ENCODE assay signal across 1 cellular context in the genomic region with DNA sequence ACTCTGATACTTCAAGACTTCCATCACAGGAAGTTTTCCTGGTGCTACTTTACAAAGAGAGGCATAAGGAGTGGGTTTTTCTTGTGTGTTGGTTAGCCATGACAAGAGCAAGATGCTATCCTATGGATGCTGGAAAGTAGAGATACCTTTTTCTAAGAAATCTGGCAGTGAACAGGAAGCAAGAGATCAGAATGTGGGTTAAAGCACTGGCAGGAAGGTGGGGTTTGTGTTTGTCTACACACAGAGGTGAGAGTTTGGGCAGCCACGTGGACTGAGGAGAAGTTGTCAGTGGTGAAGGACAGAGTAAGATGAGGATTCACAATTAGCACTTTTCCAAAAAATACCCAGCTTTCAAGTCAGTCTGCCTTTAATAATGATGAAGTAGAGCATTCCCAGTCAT.
A peak's percentile ranks its signal among the peaks of the same experiment; 100 is the strongest.
TF ChIP-seq lines count a peak whose summit lies in the region.

No MANE protein-coding gene starts in this region.

TF ChIP-seq in K562, 482 proteins besides CTCF, POLR2A, EP300 and RAD21 (continued from another document):
- TF ChIP-seq, protein P1, sequence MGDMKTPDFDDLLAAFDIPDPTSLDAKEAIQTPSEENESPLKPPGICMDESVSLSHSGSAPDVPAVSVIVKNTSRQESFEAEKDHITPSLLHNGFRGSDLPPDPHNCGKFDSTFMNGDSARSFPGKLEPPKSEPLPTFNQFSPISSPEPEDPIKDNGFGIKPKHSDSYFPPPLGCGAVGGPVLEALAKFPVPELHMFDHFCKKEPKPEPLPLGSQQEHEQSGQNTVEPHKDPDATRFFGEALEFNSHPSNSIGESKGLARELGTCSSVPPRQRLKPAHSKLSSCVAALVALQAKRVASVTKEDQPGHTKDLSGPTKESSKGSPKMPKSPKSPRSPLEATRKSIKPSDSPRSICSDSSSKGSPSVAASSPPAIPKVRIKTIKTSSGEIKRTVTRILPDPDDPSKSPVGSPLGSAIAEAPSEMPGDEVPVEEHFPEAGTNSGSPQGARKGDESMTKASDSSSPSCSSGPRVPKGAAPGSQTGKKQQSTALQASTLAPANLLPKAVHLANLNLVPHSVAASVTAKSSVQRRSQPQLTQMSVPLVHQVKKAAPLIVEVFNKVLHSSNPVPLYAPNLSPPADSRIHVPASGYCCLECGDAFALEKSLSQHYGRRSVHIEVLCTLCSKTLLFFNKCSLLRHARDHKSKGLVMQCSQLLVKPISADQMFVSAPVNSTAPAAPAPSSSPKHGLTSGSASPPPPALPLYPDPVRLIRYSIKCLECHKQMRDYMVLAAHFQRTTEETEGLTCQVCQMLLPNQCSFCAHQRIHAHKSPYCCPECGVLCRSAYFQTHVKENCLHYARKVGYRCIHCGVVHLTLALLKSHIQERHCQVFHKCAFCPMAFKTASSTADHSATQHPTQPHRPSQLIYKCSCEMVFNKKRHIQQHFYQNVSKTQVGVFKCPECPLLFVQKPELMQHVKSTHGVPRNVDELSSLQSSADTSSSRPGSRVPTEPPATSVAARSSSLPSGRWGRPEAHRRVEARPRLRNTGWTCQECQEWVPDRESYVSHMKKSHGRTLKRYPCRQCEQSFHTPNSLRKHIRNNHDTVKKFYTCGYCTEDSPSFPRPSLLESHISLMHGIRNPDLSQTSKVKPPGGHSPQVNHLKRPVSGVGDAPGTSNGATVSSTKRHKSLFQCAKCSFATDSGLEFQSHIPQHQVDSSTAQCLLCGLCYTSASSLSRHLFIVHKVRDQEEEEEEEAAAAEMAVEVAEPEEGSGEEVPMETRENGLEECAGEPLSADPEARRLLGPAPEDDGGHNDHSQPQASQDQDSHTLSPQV (IDR thresholded peaks at IDR 0.05) = peak; percentile 71; the same call in 1 of the 2 replicates
- TF ChIP-seq STAT5A (IDR thresholded peaks at IDR 0.05; ENCODE audit: borderline replicate concordance, low read length) (peak; percentile 64; the same call in 1 of the 2 replicates), CBFA2T3 (IDR thresholded peaks at IDR 0.05) (peak; percentile 79), TCF7L2 (IDR thresholded peaks at IDR 0.05; ENCODE audit: low read depth, low read length) (no peak), DPF2 (IDR thresholded peaks at IDR 0.05) (peak; percentile 64; the same call in 1 of the 2 replicates), DNMT1 (IDR thresholded peaks at IDR 0.05) (no peak), YBX1 (IDR thresholded peaks at IDR 0.05) (no peak), ARHGAP35 (IDR thresholded peaks at IDR 0.05; ENCODE audit: partially characterized antibody) (no peak)
- TF ChIP-seq, protein P2, sequence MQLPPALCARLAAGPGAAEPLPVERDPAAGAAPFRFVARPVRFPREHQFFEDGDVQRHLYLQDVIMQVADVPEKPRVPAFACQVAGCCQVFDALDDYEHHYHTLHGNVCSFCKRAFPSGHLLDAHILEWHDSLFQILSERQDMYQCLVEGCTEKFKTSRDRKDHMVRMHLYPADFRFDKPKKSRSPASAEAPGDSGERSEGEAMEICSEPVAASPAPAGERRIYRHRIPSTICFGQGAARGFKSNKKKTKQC (CRISPR knock-in tag; IDR thresholded peaks at IDR 0.05) = no peak
TF ChIP-seq in K562: peak in this region for 25.
